ENCODE assay signal across 8 cellular contexts in genomic region chr6:155201461-155202226, GRCh38.
DNase-seq lines count a peak whose midpoint lies in the region; ATAC-seq lines count a peak whose summit lies in the region.
"Had no signal": no experiment of that assay in that cellular context is flagged by ENCODE, and none has a peak within 500 bp of the region (broad histone marks: within the 10 kb centered on the region; RNA-seq: fewer than 3 reads in every experiment).

No MANE protein-coding gene starts in this region.

- H3K36me3 Mint-ChIP-seq in activated T-helper 2 cell treated with anti-CD3 and anti-CD28 coated beads, Interferon-gamma antibody, Interleukin-2, Interleukin-4, amounts not matched to agents 10 μg/mL and 5 μg/mL and 100 μg/mL, durations not matched to agents 14 hours and 24 hours and 36 hours (ENCODE audit: low read depth) = peaks cover 24% of the 10 kb centered on the region

- no peaks in the 10 kb centered on the region for H3K27me3 Mint-ChIP-seq in activated T-helper 2 cell treated with anti-CD3 and anti-CD28 coated beads, Interferon-gamma antibody, Interleukin-2, Interleukin-4, amounts not matched to agents 10 μg/mL and 5 μg/mL and 100 μg/mL, durations not matched to agents 14 hours and 24 hours and 36 hours (ENCODE audit: low read depth)

- intact Hi-C loops in activated T-helper 2 cell treated with anti-CD3 and anti-CD28 coated beads, Interferon-gamma antibody, Interleukin-2, Interleukin-4, amounts not matched to agents 10 μg/mL and 5 μg/mL and 100 μg/mL, durations not matched to agents 14 hours and 24 hours and 36 hours (cut with micrococcal nuclease) = no loop called here

- DNase-seq in NCI-H146 treated with DMSO at 0.1 percent for 48 hours (lab: John Stamatoyannopoulos, UW; ENCODE audit: unreplicated experiment) (peak; percentile 64), epidermal melanocyte (ENCODE audit: insufficient read length, low spot score) (peak; percentile 55), stromal cell of bone marrow (ENCODE audit: low read depth) (peak; percentile 23), AML-193 (lab: John Stamatoyannopoulos, UW) (no peak)
- DNase-seq in activated T-helper 2 cell treated with anti-CD3 and anti-CD28 coated beads, Interferon-gamma antibody, Interleukin-2, Interleukin-4, amounts not matched to agents 10 μg/mL and 5 μg/mL and 100 μg/mL, durations not matched to agents 14 hours and 24 hours and 36 hours (ENCODE audit: low spot score) = no peak
- DNase-seq: effector CD4-positive, alpha-beta T cell had no signal

- H3K9me3 Mint-ChIP-seq in activated T-helper 2 cell treated with anti-CD3 and anti-CD28 coated beads, Interferon-gamma antibody, Interleukin-2, Interleukin-4, amounts not matched to agents 10 μg/mL and 5 μg/mL and 100 μg/mL, durations not matched to agents 14 hours and 24 hours and 36 hours = peaks cover 12% of the 10 kb centered on the region

- H3K4me3 Mint-ChIP-seq in activated T-helper 2 cell treated with anti-CD3 and anti-CD28 coated beads, Interferon-gamma antibody, Interleukin-2, Interleukin-4, amounts not matched to agents 10 μg/mL and 5 μg/mL and 100 μg/mL, durations not matched to agents 14 hours and 24 hours and 36 hours (ENCODE audit: low read depth) = no peak overlapping the region

- ATAC-seq in GM19463 (IDR thresholded peaks at IDR 0.05; ENCODE audit: unreplicated experiment) (peak; percentile 46), GM21528 (IDR thresholded peaks at IDR 0.05; ENCODE audit: low FRiP score, unreplicated experiment) (no peak)

- H3K27ac Mint-ChIP-seq in activated T-helper 2 cell treated with anti-CD3 and anti-CD28 coated beads, Interferon-gamma antibody, Interleukin-2, Interleukin-4, amounts not matched to agents 10 μg/mL and 5 μg/mL and 100 μg/mL, durations not matched to agents 14 hours and 24 hours and 36 hours = no peak overlapping the region

- H3K4me1 Mint-ChIP-seq in activated T-helper 2 cell treated with anti-CD3 and anti-CD28 coated beads, Interferon-gamma antibody, Interleukin-2, Interleukin-4, amounts not matched to agents 10 μg/mL and 5 μg/mL and 100 μg/mL, durations not matched to agents 14 hours and 24 hours and 36 hours (ENCODE audit: low read depth) = peaks cover 6% of the 10 kb centered on the region

Comparison
In these comparisons a context has a peak if more than half of its experiments do, and no peak if none do; other contexts are left out.
1. DNase-seq: peak in NCI-H146 treated with DMSO at 0.1 percent for 48 hours (single experiment), epidermal melanocyte (single experiment) and stromal cell of bone marrow (single experiment); none in activated T-helper 2 cell treated with anti-CD3 and anti-CD28 coated beads, Interferon-gamma antibody, Interleukin-2, Interleukin-4, amounts not matched to agents 10 μg/mL and 5 μg/mL and 100 μg/mL, durations not matched to agents 14 hours and 24 hours and 36 hours (single experiment) and AML-193 (0 of 2).